In the genomic region with DNA sequence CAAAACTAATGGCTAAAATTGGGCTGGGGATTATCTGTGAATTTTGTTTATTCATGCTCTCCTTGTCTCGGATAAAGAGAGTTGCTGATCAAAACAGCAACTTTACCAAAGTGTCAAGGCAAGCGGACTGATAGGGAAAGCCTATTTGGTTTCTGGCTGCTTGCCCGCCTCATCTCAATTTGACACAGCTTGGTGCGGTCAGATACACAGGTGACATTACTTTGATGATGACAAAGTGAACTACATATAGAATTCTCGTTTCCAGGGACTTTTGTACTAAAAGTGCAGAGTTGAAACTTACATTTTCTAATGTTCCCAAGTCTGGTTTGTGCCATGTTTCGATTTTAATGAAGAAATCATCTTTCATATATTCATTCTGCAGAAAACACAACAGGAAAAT, we compare ENCODE assay signal across 1 cellular context.
TF ChIP-seq lines count a peak whose summit lies in the region.

No MANE protein-coding gene starts in this region.

TF ChIP-seq in GM23338, 12 proteins besides CTCF, POLR2A, EP300 and RAD21 (continued from another document):
- TF ChIP-seq ZNF462 (CRISPR knock-in tag; IDR thresholded peaks at IDR 0.05) = no peak
- TF ChIP-seq JUNB (IDR thresholded peaks at IDR 0.05; ENCODE audit: unreplicated experiment) = no peak
- TF ChIP-seq EZH2 (IDR thresholded peaks at IDR 0.05; ENCODE audit: low read depth, unreplicated experiment) = no peak
- TF ChIP-seq STAT1 (IDR thresholded peaks at IDR 0.05; ENCODE audit: unreplicated experiment) = no peak
- TF ChIP-seq ZNF114 (CRISPR knock-in tag; IDR thresholded peaks at IDR 0.05) = no peak
- no peak for TF ChIP-seq NANOG (IDR thresholded peaks at IDR 0.05; ENCODE audit: borderline replicate concordance)
- no peak for TF ChIP-seq ETS1 (IDR thresholded peaks at IDR 0.05)
- no peak for TF ChIP-seq POLR2AphosphoS5 (IDR thresholded peaks at IDR 0.05; ENCODE audit: low read depth)
- no peak for TF ChIP-seq EZH2phosphoT487 (IDR thresholded peaks at IDR 0.05; ENCODE audit: unreplicated experiment)
- TF ChIP-seq ZNF331 (CRISPR knock-in tag; IDR thresholded peaks at IDR 0.05; ENCODE audit: low read depth) = no peak
